Comparison of ENCODE assay signal across 13 cellular contexts in genomic region chr3:65685621-65686020, GRCh38.
A peak's percentile ranks its signal among the peaks of the same experiment; 100 is the strongest.
DNase-seq lines count a peak whose midpoint lies in the region; TF ChIP-seq lines count a peak whose summit lies in the region.
"Had no signal": no experiment of that assay in that cellular context is flagged by ENCODE, and none has a peak within 500 bp of the region (broad histone marks: within the 10 kb centered on the region; RNA-seq: fewer than 3 reads in every experiment).

No MANE protein-coding gene starts in this region.

- no peaks in the 10 kb centered on the region for H3K27me3 Mint-ChIP-seq in mesothelial cell of epicardium (ENCODE audit: low read depth)
- H3K27me3 Mint-ChIP-seq: T-helper 17 cell had no signal

- peak; percentile 25 for DNase-seq in AG20443 (ENCODE audit: low spot score)
- peak; percentile 11 for DNase-seq in M059J (ENCODE audit: low read depth)
- peak; percentile 32 for DNase-seq in cerebellum (ENCODE audit: low spot score)
- DNase-seq in mesothelial cell of epicardium (ENCODE audit: low spot score in 2 of 2, unreplicated experiment in 2 of 2), result no peak
- no peak for DNase-seq in SIG-M5 treated with dmso at 0.1 percent for 504 hours (lab: John Stamatoyannopoulos, UW; ENCODE audit: unreplicated experiment)
- no peak for DNase-seq in SW480 (ENCODE audit: low spot score)
- DNase-seq in posterior cingulate gyrus, result no peak
- no peak for DNase-seq in NCI-H187 (lab: John Stamatoyannopoulos, UW)
- DNase-seq: activated CD4-positive, alpha-beta T cell treated with anti-CD3 and anti-CD28 coated beads for 36 hours; DND-41; foreskin keratinocyte; MV-4-11; T-helper 17 cell had no signal

- no peak for TF ChIP-seq CTCF in mesothelial cell of epicardium (IDR thresholded peaks at IDR 0.05; ENCODE audit: unreplicated experiment)

- H3K27ac Mint-ChIP-seq in mesothelial cell of epicardium, result peak overlapping the region; percentile 32
- H3K27ac Mint-ChIP-seq: activated CD4-positive, alpha-beta T cell treated with anti-CD3 and anti-CD28 coated beads for 36 hours; T-helper 17 cell had no signal

- H3K36me3 Mint-ChIP-seq in mesothelial cell of epicardium, result no peaks in the 10 kb centered on the region

- H3K4me1 Mint-ChIP-seq in mesothelial cell of epicardium, result peaks cover 18% of the 10 kb centered on the region
- H3K4me1 Mint-ChIP-seq: activated CD4-positive, alpha-beta T cell treated with anti-CD3 and anti-CD28 coated beads for 36 hours; T-helper 17 cell had no signal

- H3K9me3 Mint-ChIP-seq in mesothelial cell of epicardium, result no peaks in the 10 kb centered on the region

- H3K4me3 Mint-ChIP-seq in mesothelial cell of epicardium, result no peak overlapping the region
- H3K4me3 Mint-ChIP-seq: activated CD4-positive, alpha-beta T cell treated with anti-CD3 and anti-CD28 coated beads for 36 hours; T-helper 17 cell had no signal

- intact Hi-C loops in posterior cingulate gyrus (cut with DNase I), result no loop called here

Comparison
In these comparisons a context has a peak if more than half of its experiments do, and no peak if none do; other contexts are left out.
1. DNase-seq: peak in AG20443 (single experiment), M059J (single experiment) and cerebellum (single experiment); none in mesothelial cell of epicardium (0 of 2), SIG-M5 treated with dmso at 0.1 percent for 504 hours (single experiment), SW480 (single experiment), posterior cingulate gyrus (0 of 10) and NCI-H187 (0 of 2).